Comparison of ENCODE assay signal across 10 cellular contexts in genomic region chrX:45803383-45803921, GRCh38.
A peak's percentile ranks its signal among the peaks of the same experiment; 100 is the strongest.
DNase-seq lines count a peak whose midpoint lies in the region; ATAC-seq, FAIRE-seq and TF ChIP-seq lines count a peak whose summit lies in the region.
"Had no signal": no experiment of that assay in that cellular context is flagged by ENCODE, and none has a peak within 500 bp of the region (broad histone marks: within the 10 kb centered on the region; RNA-seq: fewer than 3 reads in every experiment).

No MANE protein-coding gene starts in this region.

- H3F3A ChIP-seq in smooth muscle cell (ENCODE audit: low read depth): peaks cover 18% of the 10 kb centered on the region

- peaks cover 30% of the 10 kb centered on the region for H3K36me3 Mint-ChIP-seq in activated CD4-positive, alpha-beta T cell treated with anti-CD3 and anti-CD28 coated beads for 36 hours (ENCODE audit: low read depth)

- H3K27me3 Mint-ChIP-seq in activated CD4-positive, alpha-beta T cell treated with anti-CD3 and anti-CD28 coated beads for 36 hours: no peaks in the 10 kb centered on the region

- peak overlapping the region; percentile 60 for H3K4me3 Mint-ChIP-seq in activated CD4-positive, alpha-beta T cell treated with anti-CD3 and anti-CD28 coated beads for 36 hours

- H3K27ac ChIP-seq in RWPE1 (no peak overlapping the region), smooth muscle cell (ENCODE audit: low read depth) (peak overlapping the region; percentile 99), right atrium auricular region (no peak overlapping the region)

- no peaks in the 10 kb centered on the region for H4K20me1 ChIP-seq in smooth muscle cell (ENCODE audit: low read depth)

- H3K9me3 Mint-ChIP-seq in activated CD4-positive, alpha-beta T cell treated with anti-CD3 and anti-CD28 coated beads for 36 hours (ENCODE audit: low read depth): no peaks in the 10 kb centered on the region

- peak overlapping the region; percentile 20 for H3K4me3 ChIP-seq in smooth muscle cell
- H3K4me3 ChIP-seq in right atrium auricular region: no peak overlapping the region

- no peak for TF ChIP-seq CTCF in RWPE1 (conservative IDR thresholded peaks at IDR 0.05; ENCODE audit: low read depth)
- TF ChIP-seq CTCF in smooth muscle cell (IDR thresholded peaks at IDR 0.05; ENCODE audit: borderline replicate concordance, insufficient read depth, poor library complexity, severe bottlenecking): no peak
- no peak for TF ChIP-seq CTCF in right atrium auricular region (IDR thresholded peaks at IDR 0.05)
- no peak for TF ChIP-seq CTCF in D721Med (IDR thresholded peaks at IDR 0.05; ENCODE audit: insufficient read depth, missing control alignments)

- peak overlapping the region; percentile 83 for H3K9ac ChIP-seq in smooth muscle cell (ENCODE audit: low read depth)

- peaks cover 71% of the 10 kb centered on the region for H3K4me1 Mint-ChIP-seq in activated CD4-positive, alpha-beta T cell treated with anti-CD3 and anti-CD28 coated beads for 36 hours

- DNase-seq in activated CD4-positive, alpha-beta T cell treated with anti-CD3 and anti-CD28 coated beads for 36 hours: peak; percentile 72
- DNase-seq in activated CD4-positive, alpha-beta T cell treated with anti-CD3 and anti-CD28 coated beads for 1 hour: no peak
- DNase-seq in RWPE1 (ENCODE audit: low spot score) (peak; percentile 56), brain pericyte (ENCODE audit: low read depth, low spot score) (peak; percentile 43), smooth muscle cell (lab: John Stamatoyannopoulos, UW; ENCODE audit: unreplicated experiment) (no peak), hypothalamus (lab: John Stamatoyannopoulos, UW) (no peak), right atrium auricular region (ENCODE audit: low spot score) (no peak), D721Med (ENCODE audit: insufficient read length, low spot score) (no peak)
- DNase-seq: BE2C, SHP77 had no signal

- H3K4me2 ChIP-seq in smooth muscle cell: peak overlapping the region; percentile 78

- FAIRE-seq in D721Med (lab: Jason Lieb, UNC): no peak

- H3K79me2 ChIP-seq in smooth muscle cell (ENCODE audit: low read depth): peaks cover 49% of the 10 kb centered on the region

- H3K4me1 ChIP-seq in smooth muscle cell (ENCODE audit: low read depth) (peaks cover 36% of the 10 kb centered on the region), right atrium auricular region (no peaks in the 10 kb centered on the region)
- H3K4me1 ChIP-seq: BE2C had no signal

- H2AFZ ChIP-seq in smooth muscle cell (ENCODE audit: low read depth): no peak overlapping the region

- H3K27me3 ChIP-seq in smooth muscle cell (ENCODE audit: low read depth) (no peaks in the 10 kb centered on the region), right atrium auricular region (peaks cover 0 to 2% of the 10 kb centered on the region in 2 donors)
- H3K27me3 ChIP-seq: BE2C had no signal

- 35% methylated on average over 4 of the region's 4 CpGs for WGBS in smooth muscle cell (ENCODE audit: low lambda C conversion rate)

- no peaks in the 10 kb centered on the region for H3K36me3 ChIP-seq in smooth muscle cell (ENCODE audit: low read depth)
- H3K36me3 ChIP-seq in right atrium auricular region: no peaks in the 10 kb centered on the region
- H3K36me3 ChIP-seq: BE2C had no signal

- POLR2A ChIA-PET in activated CD4-positive, alpha-beta T cell treated with anti-CD3 and anti-CD28 coated beads for 36 hours (lab: Charles Lee): interaction anchor here (0.6 to 1.1 kb wide), 4 partner anchors 34 to 94 kb away, joined by 3 to 5 read pairs (median 4); no protein-coding TSS in a partner anchor
- POLR2A ChIA-PET in RWPE1 (lab: Yijun Ruan, JAX; ENCODE audit: low non-redundant PET): no interaction called here

- H3K27ac Mint-ChIP-seq in activated CD4-positive, alpha-beta T cell treated with anti-CD3 and anti-CD28 coated beads for 36 hours: peak overlapping the region; percentile 92

- intact Hi-C loops in activated CD4-positive, alpha-beta T cell treated with anti-CD3 and anti-CD28 coated beads for 36 hours (cut with DNase I, micrococcal nuclease): loop anchor here (1.0 to 10.0 kb wide), 4 partner anchors 45 to 571 kb away; no protein-coding TSS in a partner anchor

- H3K9me3 ChIP-seq in smooth muscle cell (replicated peaks; ENCODE audit: low read depth): no peaks in the 10 kb centered on the region
- no peaks in the 10 kb centered on the region for H3K9me3 ChIP-seq in right atrium auricular region
- H3K9me3 ChIP-seq: BE2C had no signal

- ATAC-seq in activated CD4-positive, alpha-beta T cell treated with anti-CD3 and anti-CD28 coated beads for 36 hours: peak; percentile 20

- CTCF ChIA-PET in activated CD4-positive, alpha-beta T cell treated with anti-CD3 and anti-CD28 coated beads for 36 hours (lab: Charles Lee): interaction anchor here (0.9 to 3.6 kb wide), 6 partner anchors 8 to 288 kb away, joined by 3 to 25 read pairs (median 4); no protein-coding TSS in a partner anchor
- CTCF ChIA-PET in RWPE1 (lab: Yijun Ruan, JAX): interaction anchor here (0.6 kb wide), 1 partner anchor 9 kb away, joined by 3 read pairs; no protein-coding TSS in a partner anchor

Comparison
In these comparisons a context has a peak if more than half of its experiments do, and no peak if none do; other contexts are left out.
1. DNase-seq: peak in activated CD4-positive, alpha-beta T cell treated with anti-CD3 and anti-CD28 coated beads for 36 hours (single experiment), RWPE1 (single experiment) and brain pericyte (single experiment); none in activated CD4-positive, alpha-beta T cell treated with anti-CD3 and anti-CD28 coated beads for 1 hour (single experiment), smooth muscle cell (single experiment), hypothalamus (0 of 51), right atrium auricular region (single experiment) and D721Med (single experiment).